11 cellular contexts compared by ENCODE assay signal in the genomic region with DNA sequence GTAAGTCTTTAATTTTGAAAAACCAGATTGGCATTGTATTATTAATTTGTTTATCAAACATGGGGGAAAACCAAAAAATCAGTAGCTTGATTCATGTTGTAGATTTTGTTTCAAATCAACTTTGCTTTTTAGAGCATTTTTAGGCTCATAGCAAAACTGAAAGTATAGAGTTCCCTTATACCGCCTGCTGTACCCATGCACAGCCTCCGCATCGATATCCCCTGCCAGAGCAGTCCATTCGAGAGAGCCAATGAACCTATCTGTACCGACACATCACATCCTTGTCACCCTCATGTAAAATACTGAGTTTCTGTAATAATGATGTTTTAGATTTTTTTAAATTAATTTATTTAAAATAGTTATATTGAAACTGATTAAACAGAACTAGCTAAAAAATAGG. TPM values are rescaled to one million over a fixed set of nuclear protein-coding genes. Genes with fewer than 3 reads are reported as not detected.
DNase-seq lines count a peak whose midpoint lies in the region; ATAC-seq and TF ChIP-seq lines count a peak whose summit lies in the region.
"Had no signal": no experiment of that assay in that cellular context is flagged by ENCODE, and none has a peak within 500 bp of the region (broad histone marks: within the 10 kb centered on the region; RNA-seq: fewer than 3 reads in every experiment).

No MANE protein-coding gene starts in this region.

- no peak overlapping the region for H3K27ac ChIP-seq in coronary artery
- H3K27ac ChIP-seq: vagina had no signal

- CTCF ChIA-PET in activated naive CD4-positive, alpha-beta T cell treated with anti-CD3 and anti-CD28 coated beads, Interleukin-2, amount 10 ng/mL, durations not matched to agents 7 days and 5 days (lab: Charles Lee) = no interaction called here

- no peak overlapping the region for H3K4me3 ChIP-seq in coronary artery
- H3K4me3 ChIP-seq: vagina had no signal

- DNase-seq in natural killer cell treated with Interleukin-12 subunit alpha and Interleukin-12 subunit beta and Interleukin-15 and Interleukin-18, amount 100 ng/mL, for 72 hours (ENCODE audit: low spot score) = no peak
- DNase-seq in coronary artery (ENCODE audit: low spot score) = no peak
- DNase-seq in central memory CD4-positive, alpha-beta T cell = no peak
- no peak for DNase-seq in activated naive CD4-positive, alpha-beta T cell treated with anti-CD3 and anti-CD28 coated beads, Interleukin-2, amount 10 ng/mL, durations not matched to agents 7 days and 5 days
- DNase-seq: activated CD4-positive, CD25-positive, alpha-beta regulatory T cell treated with anti-CD3 and anti-CD28 coated beads, Interleukin-2, amount 50 U/mL, for 72 hours; DND-41; NCI-H2081 treated with DMSO at 0.1 percent for 48 hours had no signal

- peaks cover 26% of the 10 kb centered on the region for H3K36me3 Mint-ChIP-seq in natural killer cell treated with Interleukin-12 subunit alpha and Interleukin-12 subunit beta and Interleukin-15 and Interleukin-18, amount 100 ng/mL, for 72 hours
- peaks cover 50% of the 10 kb centered on the region for H3K36me3 Mint-ChIP-seq in activated naive CD4-positive, alpha-beta T cell treated with anti-CD3 and anti-CD28 coated beads, Interleukin-2, amount 10 ng/mL, durations not matched to agents 7 days and 5 days

- TF ChIP-seq CTCF in coronary artery (IDR thresholded peaks at IDR 0.05) = no peak

- peak; percentile 73 for ATAC-seq in GM19025 (IDR thresholded peaks at IDR 0.05; ENCODE audit: low read depth, unreplicated experiment)
- ATAC-seq in HG02588 (IDR thresholded peaks at IDR 0.05; ENCODE audit: unreplicated experiment) = peak; percentile 69
- ATAC-seq in HG03521 (IDR thresholded peaks at IDR 0.05; ENCODE audit: unreplicated experiment) = peak; percentile 66
- ATAC-seq in natural killer cell treated with Interleukin-12 subunit alpha and Interleukin-12 subunit beta and Interleukin-15 and Interleukin-18, amount 100 ng/mL, for 72 hours = peak in 1 of 2 donors; percentile 83

- H3K4me1 Mint-ChIP-seq in natural killer cell treated with Interleukin-12 subunit alpha and Interleukin-12 subunit beta and Interleukin-15 and Interleukin-18, amount 100 ng/mL, for 72 hours (ENCODE audit: low read depth in 2 of 2) = peaks cover 14 to 17% of the 10 kb centered on the region in 2 donors
- no peaks in the 10 kb centered on the region for H3K4me1 Mint-ChIP-seq in activated naive CD4-positive, alpha-beta T cell treated with anti-CD3 and anti-CD28 coated beads, Interleukin-2, amount 10 ng/mL, durations not matched to agents 7 days and 5 days

- H3K4me3 Mint-ChIP-seq in natural killer cell treated with Interleukin-12 subunit alpha and Interleukin-12 subunit beta and Interleukin-15 and Interleukin-18, amount 100 ng/mL, for 72 hours = peak overlapping the region; percentile 57
- H3K4me3 Mint-ChIP-seq in activated naive CD4-positive, alpha-beta T cell treated with anti-CD3 and anti-CD28 coated beads, Interleukin-2, amount 10 ng/mL, durations not matched to agents 7 days and 5 days = no peak overlapping the region

- H3K27me3 Mint-ChIP-seq in natural killer cell treated with Interleukin-12 subunit alpha and Interleukin-12 subunit beta and Interleukin-15 and Interleukin-18, amount 100 ng/mL, for 72 hours = no peaks in the 10 kb centered on the region
- no peaks in the 10 kb centered on the region for H3K27me3 Mint-ChIP-seq in activated naive CD4-positive, alpha-beta T cell treated with anti-CD3 and anti-CD28 coated beads, Interleukin-2, amount 10 ng/mL, durations not matched to agents 7 days and 5 days

- H3K9me3 Mint-ChIP-seq in natural killer cell treated with Interleukin-12 subunit alpha and Interleukin-12 subunit beta and Interleukin-15 and Interleukin-18, amount 100 ng/mL, for 72 hours = no peaks in the 10 kb centered on the region
- H3K9me3 Mint-ChIP-seq in activated naive CD4-positive, alpha-beta T cell treated with anti-CD3 and anti-CD28 coated beads, Interleukin-2, amount 10 ng/mL, durations not matched to agents 7 days and 5 days = no peaks in the 10 kb centered on the region

- H3K27ac Mint-ChIP-seq in natural killer cell treated with Interleukin-12 subunit alpha and Interleukin-12 subunit beta and Interleukin-15 and Interleukin-18, amount 100 ng/mL, for 72 hours = peak overlapping the region in 1 of 2 donors; percentile 12
- H3K27ac Mint-ChIP-seq in activated naive CD4-positive, alpha-beta T cell treated with anti-CD3 and anti-CD28 coated beads, Interleukin-2, amount 10 ng/mL, durations not matched to agents 7 days and 5 days = no peak overlapping the region

RNA-seq across cellular contexts. Expression of gene MRC2, which starts 16.2 kb away (rescaled TPM):
- 1 to 10 TPM; 2.0 to 2.1 TPM for total RNA-seq in natural killer cell treated with Interleukin-12 subunit alpha and Interleukin-12 subunit beta and Interleukin-15 and Interleukin-18, amount 100 ng/mL, for 72 hours
